2 cellular contexts compared by ENCODE assay signal in genomic region chr9:69173891-69174644, GRCh38.
TF ChIP-seq lines count a peak whose summit lies in the region.

TJP2 (plus strand) TSS chr9:69174277; CDS start chr9:69174373, 96 bp downstream.

TF ChIP-seq in GM12891, 5 proteins besides CTCF, POLR2A, EP300 and RAD21 (continued from another document):
- TF ChIP-seq TAF1 (IDR thresholded peaks at IDR 0.05; ENCODE audit: low read depth, low read length) = 0 out of 2 replicates have a peak, but pooled peaks have one; percentile 17
- no peak for TF ChIP-seq PAX5 (IDR thresholded peaks at IDR 0.05; ENCODE audit: insufficient read depth, low read length, severe bottlenecking)
- 0 out of 2 replicates have a peak, but pooled peaks have one; percentile 25 for TF ChIP-seq POLR2AphosphoS5 (IDR thresholded peaks at IDR 0.05; ENCODE audit: low read depth, low read length)
TF ChIP-seq in GM12891: peak in this region for 3.

TF ChIP-seq in GM23338, 12 proteins besides CTCF, POLR2A, EP300 and RAD21 (continued from another document):
- TF ChIP-seq ZNF462 (CRISPR knock-in tag; IDR thresholded peaks at IDR 0.05) = no peak
- no peak for TF ChIP-seq REST (IDR thresholded peaks at IDR 0.05; ENCODE audit: unreplicated experiment)
- peak; percentile 34; the same call in 1 of the 2 replicates for TF ChIP-seq POLR2AphosphoS5 (IDR thresholded peaks at IDR 0.05; ENCODE audit: low read depth)
